In the genomic region with DNA sequence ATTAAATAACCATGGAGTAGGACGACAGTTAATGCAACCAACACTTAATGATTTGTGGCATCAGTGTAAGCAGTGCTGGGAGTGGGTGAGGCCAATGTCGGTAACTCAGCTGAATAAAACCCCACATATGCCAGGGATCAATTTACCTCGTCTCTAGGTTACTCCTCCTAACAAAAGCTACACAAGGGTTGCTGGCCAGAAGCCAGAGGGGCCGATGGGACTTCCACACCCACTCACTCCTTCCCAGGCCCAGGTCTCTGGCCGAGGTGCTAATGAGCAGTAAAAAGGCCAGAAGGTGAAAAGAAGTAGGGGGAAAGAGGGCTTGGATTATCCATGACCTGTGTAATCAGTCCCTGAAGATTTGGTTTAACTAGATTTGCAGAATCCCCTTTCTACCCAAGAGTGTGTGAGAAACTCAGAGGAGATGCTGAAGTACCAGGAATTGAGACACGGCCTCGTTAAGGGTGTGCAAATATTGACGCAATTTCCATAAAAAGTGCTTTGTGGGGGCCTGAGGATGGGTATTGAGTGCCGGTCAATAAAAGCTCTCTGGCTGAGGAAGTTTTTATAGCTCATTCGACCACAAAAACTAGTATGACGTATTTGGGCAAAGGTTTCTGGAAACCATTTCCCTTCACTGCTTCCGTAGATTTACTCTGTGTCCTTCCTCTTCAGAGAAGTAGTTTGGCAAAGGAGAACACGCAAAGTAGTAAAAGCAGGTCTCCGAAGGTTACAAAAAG, we compare ENCODE assay signal across 13 cellular contexts.
DNase-seq lines count a peak whose midpoint lies in the region; ATAC-seq and TF ChIP-seq lines count a peak whose summit lies in the region.
"Had no signal": no experiment of that assay in that cellular context is flagged by ENCODE, and none has a peak within 500 bp of the region (broad histone marks: within the 10 kb centered on the region; RNA-seq: fewer than 3 reads in every experiment).

No MANE protein-coding gene starts in this region.

- ATAC-seq in HG02610 (IDR thresholded peaks at IDR 0.05; ENCODE audit: unreplicated experiment) (no peak), GM19455 (IDR thresholded peaks at IDR 0.05; ENCODE audit: unreplicated experiment) (no peak)
- ATAC-seq: activated T-cell treated with anti-CD3 and anti-CD28 coated beads, Interleukin-2, amount 50 U/mL, for 4 hours had no signal

- H3K9me3 ChIP-seq in endodermal cell (ENCODE audit: control insufficient read depth, low read length) (no peaks in the 10 kb centered on the region), OCI-LY7 (ENCODE audit: low read length) (no peaks in the 10 kb centered on the region)
- H3K9me3 ChIP-seq: transverse colon had no signal

- no peak overlapping the region for H2AFZ ChIP-seq in OCI-LY7 (ENCODE audit: low read length)

- no peak overlapping the region for H3K4me3 ChIP-seq in endodermal cell (ENCODE audit: low read length)
- H3K4me3 ChIP-seq in OCI-LY7 (ENCODE audit: low read depth, low read length, poor library complexity, severe bottlenecking): no peak overlapping the region
- H3K4me3 ChIP-seq: transverse colon had no signal

- H3K36me3 ChIP-seq in endodermal cell (ENCODE audit: control insufficient read depth, insufficient read depth, low read length) (no peaks in the 10 kb centered on the region), OCI-LY7 (ENCODE audit: insufficient read depth, low read length) (no peaks in the 10 kb centered on the region)
- H3K36me3 ChIP-seq: transverse colon had no signal

- no peak overlapping the region for H3K9ac ChIP-seq in endodermal cell (ENCODE audit: extremely low read depth, low read length, poor library complexity, severe bottlenecking)

- no peaks in the 10 kb centered on the region for H3K36me3 Mint-ChIP-seq in endodermal cell (ENCODE audit: low read depth)

- H3K27ac Mint-ChIP-seq in endodermal cell: no peak overlapping the region

- no TSS peak for BruUV-seq in OCI-LY7 (replicated peaks; lab: Mats Ljungman, UMichigan)

- no peaks in the 10 kb centered on the region for H3K27me3 ChIP-seq in endodermal cell (ENCODE audit: control insufficient read depth, insufficient read depth, low read length, poor library complexity, severe bottlenecking)
- H3K27me3 ChIP-seq: transverse colon had no signal

- no peak overlapping the region for H3K27ac ChIP-seq in endodermal cell (ENCODE audit: low read depth, low read length)
- H3K27ac ChIP-seq in OCI-LY7 (ENCODE audit: low read depth, low read length, poor library complexity, severe bottlenecking): no peak overlapping the region
- H3K27ac ChIP-seq: transverse colon had no signal

- intact Hi-C loops in OCI-LY7 (cut with micrococcal nuclease; ENCODE audit: unreplicated experiment): no loop called here

- peaks cover 12% of the 10 kb centered on the region for H3K27me3 Mint-ChIP-seq in endodermal cell (ENCODE audit: insufficient read depth)

- TF ChIP-seq CTCF in endodermal cell (conservative IDR thresholded peaks at IDR 0.05) (no peak), OCI-LY7 (conservative IDR thresholded peaks at IDR 0.05; ENCODE audit: low read length) (no peak)

- no peak overlapping the region for H3K4me3 Mint-ChIP-seq in endodermal cell
- H3K4me3 Mint-ChIP-seq: activated T-cell treated with anti-CD3 and anti-CD28 coated beads, Interleukin-2, amount 50 U/mL, for 4 hours had no signal

- no peaks in the 10 kb centered on the region for H4K20me1 ChIP-seq in OCI-LY7 (ENCODE audit: insufficient read depth, low read length)

- 84 to 94% methylated on average over 10 to 14 of the region's 14 CpGs for WGBS in endodermal cell (ENCODE audit: insufficient coverage in 1 of 2, insufficient read length in 1 of 2), 2 experiments

- CTCF ChIA-PET in OCI-LY7 (lab: Charles Lee; ENCODE audit: unreplicated experiment): no interaction called here

- POLR2A ChIA-PET in OCI-LY7 (lab: Charles Lee): interaction anchor here (0.5 to 0.6 kb wide), 2 partner anchors 10 to 110 kb away, joined by 3 read pairs; no protein-coding TSS in a partner anchor

- no peaks in the 10 kb centered on the region for H3K9me3 Mint-ChIP-seq in endodermal cell

- H3K4me1 ChIP-seq in endodermal cell (ENCODE audit: control insufficient read depth, insufficient read depth, low read length) (no peaks in the 10 kb centered on the region), OCI-LY7 (ENCODE audit: insufficient read depth, low read length, poor library complexity, severe bottlenecking) (no peaks in the 10 kb centered on the region)
- H3K4me1 ChIP-seq: transverse colon had no signal

- peak; percentile 75 for DNase-seq in DMS53 (lab: John Stamatoyannopoulos, UW)
- no peak for DNase-seq in DMS53 treated with DMSO at 0.1 percent for 48 hours (lab: John Stamatoyannopoulos, UW; ENCODE audit: unreplicated experiment)
- peak; percentile 41 to 73 for DNase-seq in NCI-H524 (lab: John Stamatoyannopoulos, UW)
- peak; percentile 76 for DNase-seq in endodermal cell
- DNase-seq in NAMALWA (ENCODE audit: low spot score): no peak
- DNase-seq in OCI-LY7 (ENCODE audit: low spot score): no peak
- DNase-seq: 8988T; activated CD4-positive, alpha-beta T cell treated with anti-CD3 and anti-CD28 coated beads for 4 hours; activated T-cell treated with anti-CD3 and anti-CD28 coated beads, Interleukin-2, amount 50 U/mL, for 4 hours; stimulated activated CD8-positive, alpha-beta memory T cell treated with anti-CD3 and anti-CD28 coated beads, Interleukin-4, amount 100 ng/mL, for 48 hours; transverse colon had no signal

- no peaks in the 10 kb centered on the region for H3K9me2 ChIP-seq in OCI-LY7 (ENCODE audit: insufficient read depth, low read length)

- no peak overlapping the region for H3K4me2 ChIP-seq in OCI-LY7 (ENCODE audit: low read length)

- H3K4me1 Mint-ChIP-seq in endodermal cell: peaks cover 10% of the 10 kb centered on the region

- H3K79me2 ChIP-seq in OCI-LY7 (ENCODE audit: insufficient read depth, low read depth, low read length): no peaks in the 10 kb centered on the region

Comparison
In these comparisons a context has a peak if more than half of its experiments do, and no peak if none do; other contexts are left out.
1. DNase-seq: peak in DMS53 (single experiment), NCI-H524 (2 of 2) and endodermal cell (single experiment); none in DMS53 treated with DMSO at 0.1 percent for 48 hours (single experiment), NAMALWA (single experiment) and OCI-LY7 (single experiment).